In the genomic region with DNA sequence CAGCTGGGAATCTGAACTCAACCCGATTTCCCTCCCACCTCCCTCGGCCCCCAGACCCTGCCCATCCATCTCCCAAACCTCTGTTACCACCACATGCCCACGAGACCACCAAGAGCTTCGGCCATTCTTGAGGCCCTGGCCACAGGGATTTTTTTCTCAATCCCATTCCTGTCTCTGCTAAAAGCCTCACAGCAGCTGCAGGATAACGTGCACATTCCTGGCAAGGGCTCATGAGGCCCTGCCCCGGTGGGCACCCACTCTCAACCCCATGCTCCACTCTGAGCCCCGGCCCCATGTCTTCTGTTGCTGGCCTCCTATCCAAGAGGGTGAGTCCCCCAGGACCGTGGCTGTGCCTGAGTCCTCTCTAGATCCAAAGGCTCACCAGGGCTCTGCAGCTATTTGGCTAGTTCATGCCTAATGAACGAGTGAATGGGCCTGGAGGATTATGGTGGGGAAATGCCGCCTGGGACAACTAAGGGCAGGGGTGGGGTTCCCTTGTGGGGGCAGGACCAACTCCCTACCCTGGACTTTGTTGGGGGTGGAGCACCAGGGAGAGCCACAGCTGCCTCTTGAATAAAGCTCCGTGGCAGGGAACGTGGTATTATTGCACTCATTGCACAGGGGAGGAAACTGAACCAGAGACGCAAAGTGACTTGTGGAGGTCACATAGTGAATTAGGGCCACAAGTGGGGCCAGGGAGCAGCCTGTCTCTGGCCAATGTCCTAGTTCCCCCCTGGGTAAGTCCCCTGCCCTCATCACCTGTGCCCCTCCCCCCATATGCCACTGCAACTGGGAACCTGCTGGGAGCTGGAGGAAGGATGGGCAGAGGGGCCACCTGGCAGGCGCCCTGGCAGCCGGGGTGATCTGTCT, we compare ENCODE assay signal across 1 cellular context.
TF ChIP-seq lines count a peak whose summit lies in the region.

No MANE protein-coding gene starts in this region.

TF ChIP-seq in GM23338, 12 proteins besides CTCF, POLR2A, EP300 and RAD21 (continued from another document):
- TF ChIP-seq, protein P1, sequence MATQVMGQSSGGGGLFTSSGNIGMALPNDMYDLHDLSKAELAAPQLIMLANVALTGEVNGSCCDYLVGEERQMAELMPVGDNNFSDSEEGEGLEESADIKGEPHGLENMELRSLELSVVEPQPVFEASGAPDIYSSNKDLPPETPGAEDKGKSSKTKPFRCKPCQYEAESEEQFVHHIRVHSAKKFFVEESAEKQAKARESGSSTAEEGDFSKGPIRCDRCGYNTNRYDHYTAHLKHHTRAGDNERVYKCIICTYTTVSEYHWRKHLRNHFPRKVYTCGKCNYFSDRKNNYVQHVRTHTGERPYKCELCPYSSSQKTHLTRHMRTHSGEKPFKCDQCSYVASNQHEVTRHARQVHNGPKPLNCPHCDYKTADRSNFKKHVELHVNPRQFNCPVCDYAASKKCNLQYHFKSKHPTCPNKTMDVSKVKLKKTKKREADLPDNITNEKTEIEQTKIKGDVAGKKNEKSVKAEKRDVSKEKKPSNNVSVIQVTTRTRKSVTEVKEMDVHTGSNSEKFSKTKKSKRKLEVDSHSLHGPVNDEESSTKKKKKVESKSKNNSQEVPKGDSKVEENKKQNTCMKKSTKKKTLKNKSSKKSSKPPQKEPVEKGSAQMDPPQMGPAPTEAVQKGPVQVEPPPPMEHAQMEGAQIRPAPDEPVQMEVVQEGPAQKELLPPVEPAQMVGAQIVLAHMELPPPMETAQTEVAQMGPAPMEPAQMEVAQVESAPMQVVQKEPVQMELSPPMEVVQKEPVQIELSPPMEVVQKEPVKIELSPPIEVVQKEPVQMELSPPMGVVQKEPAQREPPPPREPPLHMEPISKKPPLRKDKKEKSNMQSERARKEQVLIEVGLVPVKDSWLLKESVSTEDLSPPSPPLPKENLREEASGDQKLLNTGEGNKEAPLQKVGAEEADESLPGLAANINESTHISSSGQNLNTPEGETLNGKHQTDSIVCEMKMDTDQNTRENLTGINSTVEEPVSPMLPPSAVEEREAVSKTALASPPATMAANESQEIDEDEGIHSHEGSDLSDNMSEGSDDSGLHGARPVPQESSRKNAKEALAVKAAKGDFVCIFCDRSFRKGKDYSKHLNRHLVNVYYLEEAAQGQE (IDR thresholded peaks at IDR 0.05; ENCODE audit: unreplicated experiment): no peak
- TF ChIP-seq CREB1 (CRISPR knock-in tag; IDR thresholded peaks at IDR 0.05; ENCODE audit: low read depth) (no peak), ZNF462 (CRISPR knock-in tag; IDR thresholded peaks at IDR 0.05) (no peak)
